8 cellular contexts compared by ENCODE assay signal in the genomic region with DNA sequence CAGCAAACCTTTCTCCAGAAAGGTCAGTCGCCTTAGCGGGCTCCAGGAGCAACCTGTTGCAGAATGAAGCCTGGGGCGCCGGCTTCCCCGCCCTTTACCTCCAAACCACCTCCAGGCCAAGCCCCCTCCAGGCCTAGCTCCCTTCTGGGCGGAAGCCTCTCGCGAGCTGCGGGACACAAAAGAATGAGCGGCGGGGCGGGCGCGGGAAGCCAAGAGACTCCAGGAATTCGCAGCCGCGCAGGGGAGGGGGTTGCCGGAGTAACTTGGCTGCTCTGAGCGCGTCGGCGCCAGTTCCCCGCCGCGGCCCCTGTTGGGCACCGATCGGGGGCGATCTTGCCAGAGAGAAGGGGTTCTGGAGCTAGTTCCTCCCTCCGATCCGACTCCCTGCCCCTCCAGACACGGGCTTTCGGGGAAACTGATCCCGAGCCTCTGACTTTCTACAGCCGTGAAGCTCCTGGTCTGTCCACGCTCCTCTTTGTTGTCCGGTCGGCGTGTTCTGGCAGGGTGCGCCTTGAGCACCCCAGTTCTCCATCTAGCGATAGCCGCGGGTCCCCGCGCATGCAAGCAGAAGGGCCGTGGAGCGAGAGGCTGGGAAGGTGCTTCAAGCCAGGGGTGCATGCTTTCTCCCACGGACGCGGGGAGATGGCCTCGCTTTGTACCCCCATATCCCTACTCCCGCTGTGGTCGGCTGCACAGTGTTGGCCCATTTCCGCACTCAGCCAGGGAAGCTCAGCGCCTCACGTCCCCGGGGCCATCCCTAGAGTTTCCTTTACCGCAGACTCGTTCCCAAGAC. TPM values are rescaled to one million over a fixed set of nuclear protein-coding genes. Genes with fewer than 3 reads are reported as not detected.
A peak's percentile ranks its signal among the peaks of the same experiment; 100 is the strongest.
DNase-seq lines count a peak whose midpoint lies in the region; ATAC-seq and TF ChIP-seq lines count a peak whose summit lies in the region.

No MANE protein-coding gene starts in this region.

- H3K4me3 ChIP-seq in GM23338 (peak overlapping the region; percentile 93), WERI-Rb-1 (ENCODE audit: low read depth, low read length) (peak overlapping the region; percentile 82), fibroblast of villous mesenchyme (ENCODE audit: low read depth, low read length) (peak overlapping the region; percentile 55)

- H3K27ac ChIP-seq in GM23338 (ENCODE audit: low read depth), result peak overlapping the region; percentile 50; the same call in 1 of the 2 replicates
- H3K27ac ChIP-seq in WERI-Rb-1, result peak overlapping the region; percentile 94

- peaks cover 5% of the 10 kb centered on the region; the same call in 1 of the 2 replicates for H3K36me3 ChIP-seq in GM23338 (ENCODE audit: insufficient read depth)
- H3K36me3 ChIP-seq in WERI-Rb-1, result peaks cover 41% of the 10 kb centered on the region

- peaks cover 48% of the 10 kb centered on the region for H3K4me1 Mint-ChIP-seq in GM23338
- H3K4me1 Mint-ChIP-seq in natural killer cell treated with Interleukin-12 subunit alpha and Interleukin-12 subunit beta and Interleukin-15 and Interleukin-18, amount 100 ng/mL, for 72 hours (ENCODE audit: low read depth in 2 of 2), result peaks cover 11 to 16% of the 10 kb centered on the region in 2 donors

- H3K4me3 Mint-ChIP-seq in GM23338, result peak overlapping the region; percentile 84
- H3K4me3 Mint-ChIP-seq in natural killer cell treated with Interleukin-12 subunit alpha and Interleukin-12 subunit beta and Interleukin-15 and Interleukin-18, amount 100 ng/mL, for 72 hours, result peak overlapping the region; percentile 65

- ATAC-seq in GM23338, result peak; percentile 79
- ATAC-seq in natural killer cell treated with Interleukin-12 subunit alpha and Interleukin-12 subunit beta and Interleukin-15 and Interleukin-18, amount 100 ng/mL, for 72 hours, result no peak

- H3K27ac Mint-ChIP-seq in GM23338, result peak overlapping the region; percentile 51
- no peak overlapping the region for H3K27ac Mint-ChIP-seq in natural killer cell treated with Interleukin-12 subunit alpha and Interleukin-12 subunit beta and Interleukin-15 and Interleukin-18, amount 100 ng/mL, for 72 hours

- peak; percentile 98 for DNase-seq in GM23338 (ENCODE audit: low spot score)
- DNase-seq in WERI-Rb-1, result peak; percentile 56
- DNase-seq in fibroblast of villous mesenchyme (ENCODE audit: low read depth), result no peak
- no peak for DNase-seq in natural killer cell treated with Interleukin-12 subunit alpha and Interleukin-12 subunit beta and Interleukin-15 and Interleukin-18, amount 100 ng/mL, for 72 hours (ENCODE audit: low spot score)
- no peak for DNase-seq in hippocampal formation (lab: John Stamatoyannopoulos, UW)
- no peak for DNase-seq in T-helper 9 cell
- no peak for DNase-seq in DMS153 treated with DMSO at 0.1 percent for 48 hours (lab: John Stamatoyannopoulos, UW; ENCODE audit: unreplicated experiment)
- DNase-seq in NCI-H2196 treated with DMSO at 0.1 percent for 48 hours (lab: John Stamatoyannopoulos, UW; ENCODE audit: unreplicated experiment), result no peak

- H3K27me3 ChIP-seq in GM23338 (ENCODE audit: insufficient read depth), result peaks cover 49% of the 10 kb centered on the region
- H3K27me3 ChIP-seq in WERI-Rb-1 (ENCODE audit: insufficient read depth, low read depth, severe bottlenecking), result no peaks in the 10 kb centered on the region

- H4K20me1 ChIP-seq in GM23338 (replicated peaks; ENCODE audit: insufficient read depth), result 0 out of 2 replicates have a peak, but pooled peaks cover 9% of the 10 kb centered on the region

- peaks cover 26% of the 10 kb centered on the region for H3K36me3 Mint-ChIP-seq in GM23338 (ENCODE audit: low read depth)
- peaks cover 6% of the 10 kb centered on the region for H3K36me3 Mint-ChIP-seq in natural killer cell treated with Interleukin-12 subunit alpha and Interleukin-12 subunit beta and Interleukin-15 and Interleukin-18, amount 100 ng/mL, for 72 hours

- H3K9me3 ChIP-seq in WERI-Rb-1 (ENCODE audit: severe bottlenecking), result no peaks in the 10 kb centered on the region

- H2AFZ ChIP-seq in GM23338, result peak overlapping the region; percentile 83

- TF ChIP-seq CTCF in GM23338 (conservative IDR thresholded peaks at IDR 0.05; ENCODE audit: low read depth in 2 of 2) (no peak), WERI-Rb-1 (IDR thresholded peaks at IDR 0.05; ENCODE audit: low read depth, low read length) (no peak), fibroblast of villous mesenchyme (IDR thresholded peaks at IDR 0.05; ENCODE audit: insufficient read depth, low read depth, low read length) (no peak)

- peaks cover 46% of the 10 kb centered on the region for H3K79me2 ChIP-seq in GM23338 (replicated peaks; ENCODE audit: insufficient read depth)

- no peaks in the 10 kb centered on the region for H3K9me3 Mint-ChIP-seq in GM23338
- H3K9me3 Mint-ChIP-seq in natural killer cell treated with Interleukin-12 subunit alpha and Interleukin-12 subunit beta and Interleukin-15 and Interleukin-18, amount 100 ng/mL, for 72 hours, result no peaks in the 10 kb centered on the region

- no peaks in the 10 kb centered on the region for H3K9me2 ChIP-seq in GM23338 (ENCODE audit: insufficient read depth)

- peaks cover 18% of the 10 kb centered on the region for H3K27me3 Mint-ChIP-seq in GM23338 (ENCODE audit: insufficient read depth, low read depth, poor library complexity)
- H3K27me3 Mint-ChIP-seq in natural killer cell treated with Interleukin-12 subunit alpha and Interleukin-12 subunit beta and Interleukin-15 and Interleukin-18, amount 100 ng/mL, for 72 hours, result peaks cover 48 to 54% of the 10 kb centered on the region in 2 donors

- H3F3A ChIP-seq in GM23338 (replicated peaks; ENCODE audit: low read depth), result no peaks in the 10 kb centered on the region; the same call in 1 of the 2 replicates

- peaks cover 37% of the 10 kb centered on the region for H3K4me1 ChIP-seq in GM23338 (ENCODE audit: insufficient read depth)

- peak overlapping the region; percentile 97 for H3K4me2 ChIP-seq in GM23338

TF ChIP-seq in GM23338, 12 proteins besides CTCF, POLR2A, EP300 and RAD21 (continues in another document):
- no peak for TF ChIP-seq STAT1 (IDR thresholded peaks at IDR 0.05; ENCODE audit: unreplicated experiment)
- peak; percentile 44 for TF ChIP-seq POLR2AphosphoS5 (IDR thresholded peaks at IDR 0.05; ENCODE audit: low read depth)
- no peak for TF ChIP-seq JUNB (IDR thresholded peaks at IDR 0.05; ENCODE audit: unreplicated experiment)
- TF ChIP-seq NANOG (IDR thresholded peaks at IDR 0.05; ENCODE audit: borderline replicate concordance), result 0 out of 2 replicates have a peak, but pooled peaks have one; percentile 6
- TF ChIP-seq, protein P1, sequence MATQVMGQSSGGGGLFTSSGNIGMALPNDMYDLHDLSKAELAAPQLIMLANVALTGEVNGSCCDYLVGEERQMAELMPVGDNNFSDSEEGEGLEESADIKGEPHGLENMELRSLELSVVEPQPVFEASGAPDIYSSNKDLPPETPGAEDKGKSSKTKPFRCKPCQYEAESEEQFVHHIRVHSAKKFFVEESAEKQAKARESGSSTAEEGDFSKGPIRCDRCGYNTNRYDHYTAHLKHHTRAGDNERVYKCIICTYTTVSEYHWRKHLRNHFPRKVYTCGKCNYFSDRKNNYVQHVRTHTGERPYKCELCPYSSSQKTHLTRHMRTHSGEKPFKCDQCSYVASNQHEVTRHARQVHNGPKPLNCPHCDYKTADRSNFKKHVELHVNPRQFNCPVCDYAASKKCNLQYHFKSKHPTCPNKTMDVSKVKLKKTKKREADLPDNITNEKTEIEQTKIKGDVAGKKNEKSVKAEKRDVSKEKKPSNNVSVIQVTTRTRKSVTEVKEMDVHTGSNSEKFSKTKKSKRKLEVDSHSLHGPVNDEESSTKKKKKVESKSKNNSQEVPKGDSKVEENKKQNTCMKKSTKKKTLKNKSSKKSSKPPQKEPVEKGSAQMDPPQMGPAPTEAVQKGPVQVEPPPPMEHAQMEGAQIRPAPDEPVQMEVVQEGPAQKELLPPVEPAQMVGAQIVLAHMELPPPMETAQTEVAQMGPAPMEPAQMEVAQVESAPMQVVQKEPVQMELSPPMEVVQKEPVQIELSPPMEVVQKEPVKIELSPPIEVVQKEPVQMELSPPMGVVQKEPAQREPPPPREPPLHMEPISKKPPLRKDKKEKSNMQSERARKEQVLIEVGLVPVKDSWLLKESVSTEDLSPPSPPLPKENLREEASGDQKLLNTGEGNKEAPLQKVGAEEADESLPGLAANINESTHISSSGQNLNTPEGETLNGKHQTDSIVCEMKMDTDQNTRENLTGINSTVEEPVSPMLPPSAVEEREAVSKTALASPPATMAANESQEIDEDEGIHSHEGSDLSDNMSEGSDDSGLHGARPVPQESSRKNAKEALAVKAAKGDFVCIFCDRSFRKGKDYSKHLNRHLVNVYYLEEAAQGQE (IDR thresholded peaks at IDR 0.05; ENCODE audit: unreplicated experiment), result no peak
- TF ChIP-seq ZNF114 (CRISPR knock-in tag; IDR thresholded peaks at IDR 0.05), result no peak
- no peak for TF ChIP-seq EZH2 (IDR thresholded peaks at IDR 0.05; ENCODE audit: low read depth, unreplicated experiment)
- no peak for TF ChIP-seq EZH2phosphoT487 (IDR thresholded peaks at IDR 0.05; ENCODE audit: unreplicated experiment)
- no peak for TF ChIP-seq ZNF331 (CRISPR knock-in tag; IDR thresholded peaks at IDR 0.05; ENCODE audit: low read depth)
- TF ChIP-seq CREB1 (CRISPR knock-in tag; IDR thresholded peaks at IDR 0.05; ENCODE audit: low read depth), result 0 out of 2 replicates have a peak, but pooled peaks have one; percentile 14

RNA-seq across cellular contexts. Expression of a gene that starts 1.2 kb away (rescaled TPM):
- 66.6 and 70.3 TPM in 2 replicates for total RNA-seq in GM23338 (2014; rRNA removed; shearing (Covaris generic))
- 30.6 and 36.6 TPM in 2 replicates for polyA plus RNA-seq in GM23338 (2016; fragmentation: Nextera tagmentation; extraction: Ambion mirVana)
- under 0.01 TPM in 2 replicates for total RNA-seq in fibroblast of villous mesenchyme
- under 1 TPM; 0.24 to 0.92 TPM for total RNA-seq in natural killer cell treated with Interleukin-12 subunit alpha and Interleukin-12 subunit beta and Interleukin-15 and Interleukin-18, amount 100 ng/mL, for 72 hours

Comparison
In these comparisons a context has a peak if more than half of its experiments do, and no peak if none do; other contexts are left out.
1. DNase-seq: peak in GM23338 (single experiment) and WERI-Rb-1 (single experiment); none in fibroblast of villous mesenchyme (single experiment), natural killer cell treated with Interleukin-12 subunit alpha and Interleukin-12 subunit beta and Interleukin-15 and Interleukin-18, amount 100 ng/mL, for 72 hours (single experiment), hippocampal formation (0 of 2), T-helper 9 cell (single experiment), DMS153 treated with DMSO at 0.1 percent for 48 hours (single experiment) and NCI-H2196 treated with DMSO at 0.1 percent for 48 hours (single experiment).
2. RNA of a gene that starts 1.2 kb away (total RNA-seq): 66.6 to 70.3 TPM in GM23338; 0.24 to 0.92 TPM in natural killer cell treated with Interleukin-12 subunit alpha and Interleukin-12 subunit beta and Interleukin-15 and Interleukin-18, amount 100 ng/mL, for 72 hours and under 0.01 TPM in fibroblast of villous mesenchyme; every median in the first group is over 10 times any median in the second.
3. Peak in every context shown above with its lines, with median percentiles within 50 percentile points of each other: H3K4me3 ChIP-seq.